31 cellular contexts compared by ENCODE assay signal in genomic region chr2:206343144-206343543, GRCh38.
"Had no signal": no experiment of that assay in that cellular context is flagged by ENCODE, and none has a peak within 500 bp of the region (broad histone marks: within the 10 kb centered on the region; RNA-seq: fewer than 3 reads in every experiment).

No MANE protein-coding gene starts in this region.

- H3K9ac ChIP-seq: SK-N-SH had no signal

- H3K4me3 ChIP-seq: MG63, Peyer's patch, SJSA1 had no signal

- H3K27ac ChIP-seq: Peyer's patch, SJSA1 had no signal

- H3K27me3 ChIP-seq: MG63, Peyer's patch, SJSA1 had no signal

- H3K4me1 ChIP-seq: Peyer's patch, SJSA1 had no signal

- DNase-seq: Kasumi-1, KG1, MG63, NCI-H1048, NCI-H1092 treated with DMSO at 0.1 percent for 48 hours, NCI-H1105 treated with DMSO at 0.1 percent for 48 hours, NCI-H1417, NCI-H1436, NCI-H146, NCI-H1694, NCI-H187, NCI-H1930, NCI-H2029 treated with DMSO at 0.1 percent for 48 hours, NCI-H2081 treated with DMSO at 0.1 percent for 48 hours, NCI-H2107, NCI-H2171, NCI-H2227 treated with DMSO at 0.1 percent for 48 hours, NCI-H345, NCI-H446 treated with DMSO at 0.1 percent for 48 hours, NCI-H510A, NCI-H524, NCI-H526, NCI-H69, NCI-H774, Peyer's patch, Right ventricle myocardium superior, RPMI8226, SHP77 treated with DMSO at 0.1 percent for 48 hours, SK-N-SH, SW 1271 had no signal

- H3K9me3 ChIP-seq: Peyer's patch, SJSA1, SK-N-SH had no signal

- H3K36me3 ChIP-seq: MG63, Peyer's patch, SJSA1 had no signal

- H3K4me2 ChIP-seq: SK-N-SH had no signal
